38 cellular contexts compared by ENCODE assay signal in the genomic region with DNA sequence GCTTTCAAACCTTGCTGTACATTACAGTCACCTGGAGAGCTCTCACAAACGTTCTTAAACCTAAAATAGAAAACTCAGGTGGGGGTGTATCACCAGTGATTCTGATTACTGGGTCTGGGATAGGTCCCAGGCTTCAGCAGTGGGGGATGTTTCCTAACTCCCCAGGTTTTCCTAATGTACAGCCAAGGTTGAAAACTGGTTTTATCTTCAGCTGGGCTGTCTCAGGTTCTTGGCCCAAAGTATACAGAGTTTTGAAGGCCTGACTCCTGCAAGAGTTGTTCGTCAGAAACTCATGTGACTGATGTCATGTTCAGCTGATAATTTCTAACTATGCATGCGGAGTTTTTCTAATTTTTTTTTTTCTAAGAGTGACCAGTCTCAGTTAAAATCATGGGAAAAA. TPM values are rescaled to one million over a fixed set of nuclear protein-coding genes. Genes with fewer than 3 reads are reported as not detected.
"Had no signal": no experiment of that assay in that cellular context is flagged by ENCODE, and none has a peak within 500 bp of the region (broad histone marks: within the 10 kb centered on the region; RNA-seq: fewer than 3 reads in every experiment).

No MANE protein-coding gene starts in this region.

- H3K9ac ChIP-seq: KMS-11 had no signal

- H3K4me2 ChIP-seq: KMS-11 had no signal

- H3K9me3 ChIP-seq: MG63 had no signal

- H3K4me3 ChIP-seq: MG63 had no signal

- DNase-seq: Karpas-422, Kasumi-1, MG63, MM.1S, MV-4-11, NCI-H1048, NCI-H1092, NCI-H1092 treated with DMSO at 0.1 percent for 48 hours, NCI-H1105, NCI-H1105 treated with DMSO at 0.1 percent for 48 hours, NCI-H1417, NCI-H1417 treated with DMSO at 0.1 percent for 48 hours, NCI-H1436, NCI-H1436 treated with DMSO at 0.1 percent for 48 hours, NCI-H146, NCI-H1694, NCI-H1694 treated with DMSO at 0.1 percent for 48 hours, NCI-H187, NCI-H187 treated with DMSO at 0.1 percent for 48 hours, NCI-H2029, NCI-H2029 treated with DMSO at 0.1 percent for 48 hours, NCI-H2081, NCI-H2081 treated with DMSO at 0.1 percent for 48 hours, NCI-H2107, NCI-H2171, NCI-H2171 treated with DMSO at 0.1 percent for 48 hours, NCI-H2227 treated with DMSO at 0.1 percent for 48 hours, NCI-H226, NCI-H345, NCI-H446, NCI-H446 treated with DMSO at 0.1 percent for 48 hours, NCI-H510A, NCI-H510A treated with DMSO at 0.1 percent for 48 hours had no signal

- H3K27ac ChIP-seq: KMS-11 had no signal

- H3K27me3 ChIP-seq: MG63 had no signal

- H3K36me3 ChIP-seq: MG63 had no signal

RNA-seq across cellular contexts. Expression of gene SYCP2L, which starts 9.8 kb away (rescaled TPM):
- total RNA-seq: M059J, MCF 10A had no signal

RNA-seq across cellular contexts. Expression of gene GCM2, which starts 14.8 kb away (rescaled TPM):
- total RNA-seq: LHCN-M2, M059J, MCF 10A, NCI-H460 had no signal

RNA-seq across cellular contexts. Expression of gene MAK, which starts 58.4 kb away (rescaled TPM):
- total RNA-seq: LHCN-M2, MCF 10A had no signal
